Comparison of ENCODE assay signal across 8 cellular contexts in genomic region chr22:28738876-28739275, GRCh38. TPM values are rescaled to one million over a fixed set of nuclear protein-coding genes. Genes with fewer than 3 reads are reported as not detected.
DNase-seq lines count a peak whose midpoint lies in the region; ATAC-seq and TF ChIP-seq lines count a peak whose summit lies in the region.
"Not testable (repeated sequence)": the region's sequence is repeated elsewhere in the genome, so short reads cannot be mapped to it uniquely, and the experiment has no call there.

No MANE protein-coding gene starts in this region.

- H3K23ac ChIP-seq in H9 (ENCODE audit: insufficient read length, low read depth, low read length), result not testable (repeated sequence)

- H3T11ph ChIP-seq in H9 (ENCODE audit: low read length), result not testable (repeated sequence)

- H3K4me1 Mint-ChIP-seq in H9 (peaks cover 45 to 53% of the 10 kb centered on the region in 2 experiments), endodermal cell (peaks cover 59% of the 10 kb centered on the region), neural crest cell (peaks cover 51% of the 10 kb centered on the region)
- H3K4me1 Mint-ChIP-seq in T-helper 1 cell treated with Interleukin-12 subunit alpha and Interleukin-12 subunit beta and Interleukin-4 antibody, amounts not matched to agents 30 μg/mL and 1 μg/mL, for 36 hours (ENCODE audit: low read depth), result peaks cover 40% of the 10 kb centered on the region
- H3K4me1 Mint-ChIP-seq in activated CD8-positive, alpha-beta memory T cell treated with anti-CD3 and anti-CD28 coated beads, Interleukin-2, amount 10 ng/mL, durations not matched to agents 7 days and 5 days, result peaks cover 41% of the 10 kb centered on the region

- H3K14ac ChIP-seq in H9 (ENCODE audit: insufficient read depth, low read length), result not testable (repeated sequence)

- not testable (repeated sequence) for H2BK5ac ChIP-seq in H9 (ENCODE audit: insufficient read length, low read length)

- not testable (repeated sequence) for H3K18ac ChIP-seq in H9 (ENCODE audit: insufficient read length, low read depth, low read length)

- not testable (repeated sequence) for H3K9me3 ChIP-seq in BLaER1 treated with 17β-estradiol and CSF1 and Interleukin-3, amounts not matched to agents 10 nM and 100 nM (replicated peaks in 1 of 11); H9 (ENCODE audit: control insufficient read depth, low read depth, low read length); MG63; endodermal cell (ENCODE audit: control insufficient read depth, low read length); iPS-18a (ENCODE audit: control insufficient read depth, low read depth, low read length)

- H3K79me1 ChIP-seq in H9 (ENCODE audit: insufficient read depth, low read depth, low read length, poor library complexity, severe bottlenecking), result not testable (repeated sequence)

- H3K27ac ChIP-seq in BLaER1 treated with 17β-estradiol and CSF1 and Interleukin-3, amounts not matched to agents 10 nM and 100 nM; H9 (ENCODE audit: insufficient read length, low read depth, low read length); endodermal cell (ENCODE audit: low read depth, low read length): not testable (repeated sequence)
- H3K27ac ChIP-seq in iPS-18a (ENCODE audit: low read length), result peak overlapping the region; percentile 17

- no CpG with 5 or more reads among the region's 8 CpGs for WGBS in H9 (ENCODE audit: extremely low coverage, insufficient read length, low lambda C conversion rate)
- 95 to 97% methylated on average over 8 of the region's 8 CpGs for WGBS in endodermal cell (ENCODE audit: insufficient coverage in 1 of 2, insufficient read length in 1 of 2), 2 experiments

- not testable (repeated sequence) for H3K4me3 ChIP-seq in BLaER1 treated with 17β-estradiol and CSF1 and Interleukin-3, amounts not matched to agents 10 nM and 100 nM; MG63; endodermal cell (ENCODE audit: low read length); iPS-18a (ENCODE audit: low read length)

- H4K8ac ChIP-seq in H9 (replicated peaks; ENCODE audit: insufficient read length, low read depth, low read length), result not testable (repeated sequence)

- H4K5ac ChIP-seq in H9 (ENCODE audit: insufficient read length, low read depth, low read length), result not testable (repeated sequence)

- H3K79me2 ChIP-seq in H9 (ENCODE audit: insufficient read depth, low read length), result peaks cover 15% of the 10 kb centered on the region; the same call in 1 of the 2 replicates

- H3K4ac ChIP-seq in H9 (ENCODE audit: low read depth, low read length), result not testable (repeated sequence)

- not testable (repeated sequence) for TF ChIP-seq CTCF in H9 (conservative IDR thresholded peaks at IDR 0.05); endodermal cell (conservative IDR thresholded peaks at IDR 0.05); neural crest cell (conservative IDR thresholded peaks at IDR 0.05)

- DNase-seq in H9; activated CD8-positive, alpha-beta memory T cell treated with anti-CD3 and anti-CD28 coated beads, Interleukin-2, amount 10 ng/mL, durations not matched to agents 7 days and 5 days; endodermal cell; neural crest cell (ENCODE audit: low read depth, low spot score): not testable (repeated sequence)
- DNase-seq in MG63, result peak; percentile 58

- not testable (repeated sequence) for H3K27me3 ChIP-seq in BLaER1 treated with 17β-estradiol and CSF1 and Interleukin-3, amounts not matched to agents 10 nM and 100 nM; H9 (ENCODE audit: insufficient read depth, low read length); MG63; endodermal cell (ENCODE audit: control insufficient read depth, insufficient read depth, low read length, poor library complexity, severe bottlenecking); iPS-18a (ENCODE audit: control insufficient read depth, insufficient read depth, low read length)

- not testable (repeated sequence) for H2AK5ac ChIP-seq in H9 (ENCODE audit: insufficient read length, low read length)

- H3K36me3 Mint-ChIP-seq in H9 (ENCODE audit: insufficient read depth in 1 of 3, low read depth in 3 of 3) (peaks cover 20 to 24% (median 21%) of the 10 kb centered on the region in 3 experiments), endodermal cell (ENCODE audit: low read depth) (peaks cover 13% of the 10 kb centered on the region)
- peaks cover 26% of the 10 kb centered on the region for H3K36me3 Mint-ChIP-seq in T-helper 1 cell treated with Interleukin-12 subunit alpha and Interleukin-12 subunit beta and Interleukin-4 antibody, amounts not matched to agents 30 μg/mL and 1 μg/mL, for 36 hours (ENCODE audit: low read depth)
- peaks cover 23% of the 10 kb centered on the region for H3K36me3 Mint-ChIP-seq in activated CD8-positive, alpha-beta memory T cell treated with anti-CD3 and anti-CD28 coated beads, Interleukin-2, amount 10 ng/mL, durations not matched to agents 7 days and 5 days
- not testable (repeated sequence) for H3K36me3 Mint-ChIP-seq in neural crest cell (ENCODE audit: low read depth)

- not testable (repeated sequence) for H4K91ac ChIP-seq in H9 (ENCODE audit: insufficient read length, low read depth, low read length)

- peaks cover 17 to 64% (median 34%) of the 10 kb centered on the region in 11 experiments for H3K36me3 ChIP-seq in BLaER1 treated with 17β-estradiol and CSF1 and Interleukin-3, amounts not matched to agents 10 nM and 100 nM
- H3K36me3 ChIP-seq in MG63 (peaks cover 17% of the 10 kb centered on the region), iPS-18a (ENCODE audit: control insufficient read depth, low read depth, low read length) (peaks cover 12% of the 10 kb centered on the region)
- not testable (repeated sequence) for H3K36me3 ChIP-seq in endodermal cell (ENCODE audit: control insufficient read depth, insufficient read depth, low read length)

- not testable (repeated sequence) for H2BK12ac ChIP-seq in H9 (ENCODE audit: insufficient read length, low read depth, low read length)

- ATAC-seq in activated CD8-positive, alpha-beta memory T cell treated with anti-CD3 and anti-CD28 coated beads, Interleukin-2, amount 10 ng/mL, durations not matched to agents 7 days and 5 days, result not testable (repeated sequence)

- peak overlapping the region in 1 of 2 experiments; percentile 59; a peak in 3 of 5 replicates for H3K4me3 Mint-ChIP-seq in H9
- H3K4me3 Mint-ChIP-seq in T-helper 1 cell treated with Interleukin-12 subunit alpha and Interleukin-12 subunit beta and Interleukin-4 antibody, amounts not matched to agents 30 μg/mL and 1 μg/mL, for 36 hours, result peak overlapping the region; percentile 26
- H3K4me3 Mint-ChIP-seq in activated CD8-positive, alpha-beta memory T cell treated with anti-CD3 and anti-CD28 coated beads, Interleukin-2, amount 10 ng/mL, durations not matched to agents 7 days and 5 days, result not testable (repeated sequence)
- peak overlapping the region; percentile 15 for H3K4me3 Mint-ChIP-seq in endodermal cell
- peak overlapping the region; percentile 31 for H3K4me3 Mint-ChIP-seq in neural crest cell

- H3K27me3 Mint-ChIP-seq in H9 (ENCODE audit: low read depth); T-helper 1 cell treated with Interleukin-12 subunit alpha and Interleukin-12 subunit beta and Interleukin-4 antibody, amounts not matched to agents 30 μg/mL and 1 μg/mL, for 36 hours (ENCODE audit: low read depth); activated CD8-positive, alpha-beta memory T cell treated with anti-CD3 and anti-CD28 coated beads, Interleukin-2, amount 10 ng/mL, durations not matched to agents 7 days and 5 days; endodermal cell (ENCODE audit: insufficient read depth); neural crest cell (ENCODE audit: low read depth): not testable (repeated sequence)

- H3K56ac ChIP-seq in H9 (ENCODE audit: insufficient read length, low read depth, low read length), result not testable (repeated sequence)

- CTCF ChIA-PET in activated CD8-positive, alpha-beta memory T cell treated with anti-CD3 and anti-CD28 coated beads, Interleukin-2, amount 10 ng/mL, durations not matched to agents 7 days and 5 days (lab: Charles Lee), result not testable (repeated sequence)

- H2BK20ac ChIP-seq in H9 (ENCODE audit: low read depth, low read length, poor library complexity, severe bottlenecking), result not testable (repeated sequence)

- peaks cover 12% of the 10 kb centered on the region for H3K23me2 ChIP-seq in H9 (ENCODE audit: insufficient read length, low read depth, low read length, poor library complexity, severe bottlenecking)

- H2BK120ac ChIP-seq in H9 (ENCODE audit: low read depth, low read length, poor library complexity, severe bottlenecking), result not testable (repeated sequence)

- H3K27ac Mint-ChIP-seq in H9 (peak overlapping the region in 2 of 3 experiments; percentile 29 to 88; a peak in 5 of 7 replicates), endodermal cell (peak overlapping the region; percentile 78)
- not testable (repeated sequence) for H3K27ac Mint-ChIP-seq in T-helper 1 cell treated with Interleukin-12 subunit alpha and Interleukin-12 subunit beta and Interleukin-4 antibody, amounts not matched to agents 30 μg/mL and 1 μg/mL, for 36 hours; neural crest cell (ENCODE audit: unreplicated experiment)
- H3K27ac Mint-ChIP-seq in activated CD8-positive, alpha-beta memory T cell treated with anti-CD3 and anti-CD28 coated beads, Interleukin-2, amount 10 ng/mL, durations not matched to agents 7 days and 5 days, result peak overlapping the region; percentile 30

- H2BK15ac ChIP-seq in H9 (ENCODE audit: low read depth, low read length), result not testable (repeated sequence)

- not testable (repeated sequence) for H3K9me3 Mint-ChIP-seq in H9; T-helper 1 cell treated with Interleukin-12 subunit alpha and Interleukin-12 subunit beta and Interleukin-4 antibody, amounts not matched to agents 30 μg/mL and 1 μg/mL, for 36 hours; activated CD8-positive, alpha-beta memory T cell treated with anti-CD3 and anti-CD28 coated beads, Interleukin-2, amount 10 ng/mL, durations not matched to agents 7 days and 5 days (ENCODE audit: low read depth); endodermal cell; neural crest cell

- H2AFZ ChIP-seq in H9 (ENCODE audit: low read length), result not testable (repeated sequence)

- H3K4me1 ChIP-seq in BLaER1 treated with 17β-estradiol and CSF1 and Interleukin-3, amounts not matched to agents 10 nM and 100 nM, result peaks cover 25 to 44% (median 39%) of the 10 kb centered on the region in 10 experiments
- not testable (repeated sequence) for H3K4me1 ChIP-seq in H9 (ENCODE audit: insufficient read depth, low read length)
- H3K4me1 ChIP-seq in endodermal cell (ENCODE audit: control insufficient read depth, insufficient read depth, low read length) (peaks cover 13% of the 10 kb centered on the region), iPS-18a (ENCODE audit: control insufficient read depth, low read depth, low read length) (peaks cover 12% of the 10 kb centered on the region)

- peaks cover 0 to 57% (median 38%) of the 10 kb centered on the region in 11 experiments; a peak in 19 of 22 replicates for H4K20me1 ChIP-seq in BLaER1 treated with 17β-estradiol and CSF1 and Interleukin-3, amounts not matched to agents 10 nM and 100 nM
- not testable (repeated sequence) for H4K20me1 ChIP-seq in H9 (ENCODE audit: control insufficient read depth, insufficient read depth, insufficient read length)

- peak overlapping the region in 6 of 11 experiments; percentile 7 to 73 (median 33); a peak in 9 of 22 replicates for H3K4me2 ChIP-seq in BLaER1 treated with 17β-estradiol and CSF1 and Interleukin-3, amounts not matched to agents 10 nM and 100 nM
- not testable (repeated sequence) for H3K4me2 ChIP-seq in H9 (ENCODE audit: insufficient read depth, insufficient read length, low read length)

- not testable (repeated sequence) for H3K9ac ChIP-seq in BLaER1 treated with 17β-estradiol and CSF1 and Interleukin-3, amounts not matched to agents 10 nM and 100 nM; H9 (ENCODE audit: extremely low read depth, insufficient read length, low read length); endodermal cell (ENCODE audit: extremely low read depth, low read length, poor library complexity, severe bottlenecking); iPS-18a (ENCODE audit: low read length)

RNA-seq across cellular contexts. Expression of gene CHEK2, which starts 2.7 kb away (rescaled TPM):
- total RNA-seq in H9 (2021), result 54.4 and 61.1 TPM in 2 replicates
- total RNA-seq in MG63 (2014; rRNA removed; shearing (Covaris generic); ENCODE audit: low replicate concordance), result 38.6 and 51.8 TPM in 2 replicates
- total RNA-seq in activated CD8-positive, alpha-beta memory T cell treated with anti-CD3 and anti-CD28 coated beads, Interleukin-2, amount 10 ng/mL, durations not matched to agents 7 days and 5 days, result 10 to 100 TPM; 31.6 to 49.0 TPM
- total RNA-seq in endodermal cell, result 10 to 100 TPM; 67.5 to 72.3 TPM
- polyA plus RNA-seq in endodermal cell (2013, experiment 1 of 2), result 36.1 TPM
- 32.7 TPM for polyA plus RNA-seq in endodermal cell (2013, experiment 2 of 2)
- total RNA-seq in neural crest cell, result 44.2 and 45.0 TPM in 2 replicates

RNA-seq across cellular contexts. Expression of gene HSCB, which starts 3.0 kb away (rescaled TPM):
- total RNA-seq in H9 (2021) (20.8 and 21.2 TPM in 2 replicates), endodermal cell (10 to 100 TPM; 17.7 to 22.4 TPM), neural crest cell (14.3 and 18.7 TPM in 2 replicates)
- 16.2 and 17.8 TPM in 2 replicates for total RNA-seq in MG63 (2014; rRNA removed; shearing (Covaris generic); ENCODE audit: low replicate concordance)
- total RNA-seq in activated CD8-positive, alpha-beta memory T cell treated with anti-CD3 and anti-CD28 coated beads, Interleukin-2, amount 10 ng/mL, durations not matched to agents 7 days and 5 days, result 10 to 100 TPM; 17.6 to 19.2 TPM
- polyA plus RNA-seq in endodermal cell (2013, experiment 1 of 2), result 19.3 TPM
- 20.0 TPM for polyA plus RNA-seq in endodermal cell (2013, experiment 2 of 2)

RNA-seq across cellular contexts. Expression of gene CCDC117, which starts 33.6 kb away (rescaled TPM):
- total RNA-seq in H9 (2021), result 40.0 and 41.4 TPM in 2 replicates
- total RNA-seq in MG63 (2014; rRNA removed; shearing (Covaris generic); ENCODE audit: low replicate concordance), result 25.4 and 32.4 TPM in 2 replicates
- total RNA-seq in activated CD8-positive, alpha-beta memory T cell treated with anti-CD3 and anti-CD28 coated beads, Interleukin-2, amount 10 ng/mL, durations not matched to agents 7 days and 5 days, result 10 to 100 TPM; 35.5 to 42.4 TPM
- total RNA-seq in endodermal cell, result 10 to 100 TPM; 40.9 TPM
- polyA plus RNA-seq in endodermal cell (2013, experiment 1 of 2), result 25.1 TPM
- polyA plus RNA-seq in endodermal cell (2013, experiment 2 of 2), result 24.6 TPM
- total RNA-seq in neural crest cell, result 33.5 and 36.5 TPM in 2 replicates

RNA-seq across cellular contexts. Expression of gene TTC28, which starts 59.2 kb away (rescaled TPM):
- total RNA-seq in H9 (2021), result 12.6 and 13.6 TPM in 2 replicates
- 2.9 and 3.1 TPM in 2 replicates for total RNA-seq in MG63 (2014; rRNA removed; shearing (Covaris generic); ENCODE audit: low replicate concordance)
- total RNA-seq in activated CD8-positive, alpha-beta memory T cell treated with anti-CD3 and anti-CD28 coated beads, Interleukin-2, amount 10 ng/mL, durations not matched to agents 7 days and 5 days, result 1 to 10 TPM; 1.2 to 3.6 TPM
- total RNA-seq in endodermal cell, result 10 to 100 TPM; 28.6 to 34.0 TPM
- 25.4 TPM for polyA plus RNA-seq in endodermal cell (2013, experiment 1 of 2)
- 25.8 TPM for polyA plus RNA-seq in endodermal cell (2013, experiment 2 of 2)
- total RNA-seq in neural crest cell, result 60.8 and 65.4 TPM in 2 replicates
